ENCODE assay signal across 1 cellular context in the genomic region with DNA sequence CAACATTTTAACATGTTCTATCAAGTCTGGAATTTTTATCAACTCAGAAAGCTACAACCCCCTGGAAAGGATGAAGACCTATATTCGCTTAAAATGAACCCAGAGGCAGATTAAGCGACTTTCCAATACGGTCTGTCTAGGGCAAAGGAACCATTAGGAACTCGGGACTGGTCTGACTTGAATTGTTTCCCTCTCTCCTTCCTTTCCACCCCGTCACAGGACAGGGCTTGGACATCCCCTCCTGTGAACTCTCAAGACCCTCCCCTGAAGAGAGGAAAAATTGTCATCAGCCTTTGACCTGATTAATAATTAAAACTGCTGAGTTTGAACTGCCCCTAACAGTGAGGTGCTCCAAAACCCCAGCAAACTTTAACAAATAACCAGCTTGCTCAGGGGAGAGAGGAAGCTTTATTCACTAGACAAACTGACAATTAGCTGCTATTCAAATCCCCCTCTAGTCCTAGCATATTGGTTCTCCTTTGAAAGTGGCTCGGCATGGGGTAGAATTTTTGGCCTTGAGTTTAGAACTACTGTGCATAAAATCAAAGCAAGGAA.
TF ChIP-seq lines count a peak whose summit lies in the region.

No MANE protein-coding gene starts in this region.

TF ChIP-seq in endothelial cell of umbilical vein, 7 proteins besides CTCF, POLR2A, EP300 and RAD21:
- no peak for TF ChIP-seq GATA2 (IDR thresholded peaks at IDR 0.05; ENCODE audit: insufficient read depth, insufficient read length, low read depth, low read length)
- TF ChIP-seq, protein P1, sequence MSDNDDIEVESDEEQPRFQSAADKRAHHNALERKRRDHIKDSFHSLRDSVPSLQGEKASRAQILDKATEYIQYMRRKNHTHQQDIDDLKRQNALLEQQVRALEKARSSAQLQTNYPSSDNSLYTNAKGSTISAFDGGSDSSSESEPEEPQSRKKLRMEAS (IDR thresholded peaks at IDR 0.05; ENCODE audit: insufficient read depth, insufficient read length): no peak
- TF ChIP-seq JUN (IDR thresholded peaks at IDR 0.05; ENCODE audit: borderline replicate concordance, insufficient read depth, insufficient read length, low read depth): no peak
- no peak for TF ChIP-seq EZH2 (IDR thresholded peaks at IDR 0.05; ENCODE audit: borderline replicate concordance, low read depth, low read length, severe bottlenecking)
- no peak for TF ChIP-seq POLR2AphosphoS5 (IDR thresholded peaks at IDR 0.05; ENCODE audit: insufficient read depth, low read depth, low read length)
- no peak for TF ChIP-seq FOS (IDR thresholded peaks at IDR 0.05; ENCODE audit: borderline replicate concordance, insufficient read depth, low read length)
- no peak for TF ChIP-seq MYC (IDR thresholded peaks at IDR 0.05; ENCODE audit: low read depth, low read length)
